9 cellular contexts compared by ENCODE assay signal in genomic region chr3:111676177-111677021, GRCh38. TPM values are rescaled to one million over a fixed set of nuclear protein-coding genes. Genes with fewer than 3 reads are reported as not detected.
DNase-seq lines count a peak whose midpoint lies in the region; ATAC-seq, FAIRE-seq and TF ChIP-seq lines count a peak whose summit lies in the region.
"Had no signal": no experiment of that assay in that cellular context is flagged by ENCODE, and none has a peak within 500 bp of the region (broad histone marks: within the 10 kb centered on the region; RNA-seq: fewer than 3 reads in every experiment).

No MANE protein-coding gene starts in this region.

- peak overlapping the region; percentile 80 for H3K4me2 ChIP-seq in skeletal muscle satellite cell (ENCODE audit: low read length)

- H3K27me3 ChIP-seq in duodenal mucosa (ENCODE audit: control insufficient read depth in 1 of 2, insufficient read depth in 2 of 2, low read length in 2 of 2) (no peaks in the 10 kb centered on the region), skeletal muscle satellite cell (ENCODE audit: control insufficient read depth, insufficient read depth, low read length) (no peaks in the 10 kb centered on the region)
- H3K27me3 ChIP-seq: pancreas had no signal

- H3K4me1 ChIP-seq in duodenal mucosa (ENCODE audit: control insufficient read depth in 1 of 2, insufficient read depth in 2 of 2, low read length in 2 of 2) (peaks cover 38 to 43% of the 10 kb centered on the region in 2 donors), skeletal muscle satellite cell (ENCODE audit: control insufficient read depth, insufficient read depth, low read length) (peaks cover 37% of the 10 kb centered on the region)

- H3K9ac ChIP-seq in duodenal mucosa (ENCODE audit: low read depth in 1 of 2, low read length in 2 of 2) = peak overlapping the region; percentile 83 to 94
- peak overlapping the region; percentile 80 for H3K9ac ChIP-seq in skeletal muscle satellite cell (ENCODE audit: low read depth, low read length)

- no peak for TF ChIP-seq CTCF in D721Med (IDR thresholded peaks at IDR 0.05; ENCODE audit: insufficient read depth, missing control alignments)

- ATAC-seq in GM18517 (IDR thresholded peaks at IDR 0.05; ENCODE audit: unreplicated experiment) = no peak

- no peak for FAIRE-seq in D721Med (lab: Jason Lieb, UNC)
- FAIRE-seq: pancreas had no signal

- DNase-seq in NCI-H1417 (lab: John Stamatoyannopoulos, UW) (peak in 2 of 3 experiments; percentile 52 to 77), NCI-H1417 treated with DMSO at 0.1 percent for 48 hours (lab: John Stamatoyannopoulos, UW) (no peak), NCI-H226 (peak; percentile 86), HUDEP-2 (lab: John Stamatoyannopoulos, UW; ENCODE audit: unreplicated experiment in 76 of 76) (no peak), D721Med (ENCODE audit: insufficient read length, low spot score) (no peak)

- H3K27ac ChIP-seq in duodenal mucosa (ENCODE audit: low read depth, low read length) = peak overlapping the region; percentile 44
- H3K27ac ChIP-seq: pancreas had no signal

- H3K36me3 ChIP-seq in duodenal mucosa (ENCODE audit: control insufficient read depth in 1 of 2, insufficient read depth in 2 of 2, low read length in 2 of 2) = no peaks in the 10 kb centered on the region
- H3K36me3 ChIP-seq in skeletal muscle satellite cell (ENCODE audit: insufficient read depth, low read length) = no peaks in the 10 kb centered on the region
- H3K36me3 ChIP-seq: pancreas had no signal

- no peaks in the 10 kb centered on the region for H3K9me3 ChIP-seq in duodenal mucosa (ENCODE audit: control insufficient read depth in 1 of 2, low read length in 2 of 2)
- no peaks in the 10 kb centered on the region for H3K9me3 ChIP-seq in skeletal muscle satellite cell (replicated peaks; ENCODE audit: low read length)
- H3K9me3 ChIP-seq: pancreas had no signal

- H3K4me3 ChIP-seq in duodenal mucosa (ENCODE audit: low read depth in 1 of 2, low read length in 2 of 2) = peak overlapping the region; percentile 94 to 95
- peak overlapping the region; percentile 79 for H3K4me3 ChIP-seq in skeletal muscle satellite cell (ENCODE audit: low read length)

RNA-seq across cellular contexts. Expression of gene PLCXD2, which starts 1.9 kb away (rescaled TPM):
- 0.44 and 0.51 TPM in 2 replicates for total RNA-seq in skeletal muscle satellite cell (2012; rRNA removed)

Comparison
In these comparisons a context has a peak if more than half of its experiments do, and no peak if none do; other contexts are left out.
1. DNase-seq: peak in NCI-H1417 (2 of 3) and NCI-H226 (single experiment); none in NCI-H1417 treated with DMSO at 0.1 percent for 48 hours (single experiment), HUDEP-2 (0 of 76) and D721Med (single experiment).